8 cellular contexts compared by ENCODE assay signal in genomic region chr12:93677195-93678064, GRCh38. TPM values are rescaled to one million over a fixed set of nuclear protein-coding genes. Genes with fewer than 3 reads are reported as not detected.
DNase-seq lines count a peak whose midpoint lies in the region; ATAC-seq and TF ChIP-seq lines count a peak whose summit lies in the region.

TSS of gene CRADD (plus strand) at chr12:93677375.

- peaks cover 3% of the 10 kb centered on the region for H3K79me2 ChIP-seq in smooth muscle cell (ENCODE audit: low read depth)

- peak within 1 kb of the TSS; percentile 100 for H2AFZ ChIP-seq in smooth muscle cell (ENCODE audit: low read depth)

- H3K4me1 ChIP-seq in smooth muscle cell (ENCODE audit: low read depth), result peaks cover 14% of the 10 kb centered on the region

- H3K9me3 ChIP-seq in AG04450 (ENCODE audit: control insufficient read depth, insufficient read depth, low read length) (no peaks in the 10 kb centered on the region; the same call in 1 of the 2 replicates), smooth muscle cell (replicated peaks; ENCODE audit: low read depth) (no peaks in the 10 kb centered on the region)

- H3K4me3 Mint-ChIP-seq in WTC11, result peak within 1 kb of the TSS; percentile 93

- WGBS in smooth muscle cell (ENCODE audit: low lambda C conversion rate), result under 1% methylated on average over 41 of the region's 41 CpGs

- peak within 1 kb of the TSS; percentile 99 for H3K27ac ChIP-seq in AG04450 (ENCODE audit: low read depth, low read length)
- H3K27ac ChIP-seq in smooth muscle cell (ENCODE audit: low read depth), result peak within 1 kb of the TSS; percentile 95

- H4K20me1 ChIP-seq in smooth muscle cell (ENCODE audit: low read depth), result no peaks in the 10 kb centered on the region

- CTCF ChIA-PET in AG04450 (lab: Charles Lee), result interaction anchor here (0.7 kb wide), 1 partner anchor 10 kb away, joined by 3 read pairs; no protein-coding TSS in a partner anchor
- CTCF ChIA-PET in WTC11 (lab: Charles Lee), result interaction anchor here (0.6 to 1.8 kb wide), 5 partner anchors 65 to 425 kb away, joined by 3 to 8 read pairs (median 4); no protein-coding TSS in a partner anchor

- H3K27me3 ChIP-seq in AG04450 (ENCODE audit: control insufficient read depth, insufficient read depth, low read length) (no peaks in the 10 kb centered on the region), smooth muscle cell (ENCODE audit: low read depth) (no peaks in the 10 kb centered on the region)

- TF ChIP-seq CTCF in AG04450 (IDR thresholded peaks at IDR 0.05; ENCODE audit: low read depth, low read length) (no peak), WTC11 (IDR thresholded peaks at IDR 0.05) (no peak), cardiac fibroblast (IDR thresholded peaks at IDR 0.05; ENCODE audit: low read depth, low read length) (no peak), smooth muscle cell (IDR thresholded peaks at IDR 0.05; ENCODE audit: borderline replicate concordance, insufficient read depth, poor library complexity, severe bottlenecking) (no peak)

- H3K4me1 Mint-ChIP-seq in WTC11, result peaks cover 37% of the 10 kb centered on the region

- ATAC-seq in GM18907 (IDR thresholded peaks at IDR 0.05; ENCODE audit: unreplicated experiment) (peak; percentile 97), HG03159 (IDR thresholded peaks at IDR 0.05; ENCODE audit: unreplicated experiment) (peak; percentile 95), WTC11 (peak; percentile 90)

- H3K4me3 ChIP-seq in AG04450 (ENCODE audit: low read depth, low read length) (peak within 1 kb of the TSS; percentile 79), cardiac fibroblast (replicated peaks in 1 of 2; ENCODE audit: low read depth in 2 of 2, low read length in 2 of 2) (peak within 1 kb of the TSS; percentile 63 to 67), smooth muscle cell (peak within 1 kb of the TSS; percentile 79)

- H3K9me3 Mint-ChIP-seq in WTC11, result no peaks in the 10 kb centered on the region

- POLR2A ChIA-PET in AG04450 (lab: Yijun Ruan, JAX) (interaction anchor here (0.6 to 1.4 kb wide), 6 partner anchors 22 to 202 kb away, joined by 3 to 6 read pairs (median 4); partner anchors contain the start of gene SOCS2), WTC11 (lab: Charles Lee) (interaction anchor here (0.5 to 1.4 kb wide), 4 partner anchors 64 to 398 kb away, joined by 3 to 8 read pairs (median 4); partner anchors contain the start of gene SOCS2)

- H3K27ac Mint-ChIP-seq in WTC11, result peak within 1 kb of the TSS; percentile 99

- peak within 1 kb of the TSS; percentile 90 for H3K9ac ChIP-seq in smooth muscle cell (ENCODE audit: low read depth)

- H3K4me2 ChIP-seq in smooth muscle cell, result peak within 1 kb of the TSS; percentile 92

- H3K27me3 Mint-ChIP-seq in WTC11 (ENCODE audit: low read depth), result no peaks in the 10 kb centered on the region

- H3K36me3 Mint-ChIP-seq in WTC11, result peaks cover 7% of the 10 kb centered on the region; the same call in 1 of the 2 replicates

- H3K36me3 ChIP-seq in smooth muscle cell (ENCODE audit: low read depth), result no peaks in the 10 kb centered on the region

- DNase-seq in AG04450 (ENCODE audit: low read depth, low spot score), result peak; percentile 97
- DNase-seq in NCI-H2227 treated with DMSO at 0.1 percent for 48 hours (lab: John Stamatoyannopoulos, UW), result peak; percentile 99
- peak; percentile 74 for DNase-seq in WTC11 (ENCODE audit: low spot score)
- peak; percentile 99 for DNase-seq in cardiac fibroblast (ENCODE audit: low read depth in 2 of 2)
- peak; percentile 84 for DNase-seq in iPS-NIHi7 (ENCODE audit: extremely low spot score)
- DNase-seq in smooth muscle cell (lab: John Stamatoyannopoulos, UW; ENCODE audit: unreplicated experiment), result peak; percentile 36

- no peaks in the 10 kb centered on the region for H3F3A ChIP-seq in smooth muscle cell (ENCODE audit: low read depth)

TF ChIP-seq in WTC11, 78 proteins besides CTCF, POLR2A, EP300 and RAD21:
- TF ChIP-seq SP1 (CRISPR knock-in tag; conservative IDR thresholded peaks at IDR 0.05) (0 out of 2 replicates have a peak, but pooled peaks have one; percentile 36), CREM (CRISPR knock-in tag; IDR thresholded peaks at IDR 0.05) (peak; percentile 79; the same call in 1 of the 2 replicates), MYBL2 (CRISPR knock-in tag; IDR thresholded peaks at IDR 0.05) (peak; percentile 42; the same call in 1 of the 2 replicates), ZNF425 (CRISPR knock-in tag; conservative IDR thresholded peaks at IDR 0.05) (no peak), GABPB1 (CRISPR knock-in tag; IDR thresholded peaks at IDR 0.05) (peak; percentile 62), NR1H2 (CRISPR knock-in tag; IDR thresholded peaks at IDR 0.05) (no peak), FOXK1 (CRISPR knock-in tag; IDR thresholded peaks at IDR 0.05) (peak; percentile 95)
- TF ChIP-seq, protein P1, sequence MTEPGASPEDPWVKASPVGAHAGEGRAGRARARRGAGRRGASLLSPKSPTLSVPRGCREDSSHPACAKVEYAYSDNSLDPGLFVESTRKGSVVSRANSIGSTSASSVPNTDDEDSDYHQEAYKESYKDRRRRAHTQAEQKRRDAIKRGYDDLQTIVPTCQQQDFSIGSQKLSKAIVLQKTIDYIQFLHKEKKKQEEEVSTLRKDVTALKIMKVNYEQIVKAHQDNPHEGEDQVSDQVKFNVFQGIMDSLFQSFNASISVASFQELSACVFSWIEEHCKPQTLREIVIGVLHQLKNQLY (CRISPR knock-in tag; IDR thresholded peaks at IDR 0.05), result no peak
- TF ChIP-seq, protein P2, sequence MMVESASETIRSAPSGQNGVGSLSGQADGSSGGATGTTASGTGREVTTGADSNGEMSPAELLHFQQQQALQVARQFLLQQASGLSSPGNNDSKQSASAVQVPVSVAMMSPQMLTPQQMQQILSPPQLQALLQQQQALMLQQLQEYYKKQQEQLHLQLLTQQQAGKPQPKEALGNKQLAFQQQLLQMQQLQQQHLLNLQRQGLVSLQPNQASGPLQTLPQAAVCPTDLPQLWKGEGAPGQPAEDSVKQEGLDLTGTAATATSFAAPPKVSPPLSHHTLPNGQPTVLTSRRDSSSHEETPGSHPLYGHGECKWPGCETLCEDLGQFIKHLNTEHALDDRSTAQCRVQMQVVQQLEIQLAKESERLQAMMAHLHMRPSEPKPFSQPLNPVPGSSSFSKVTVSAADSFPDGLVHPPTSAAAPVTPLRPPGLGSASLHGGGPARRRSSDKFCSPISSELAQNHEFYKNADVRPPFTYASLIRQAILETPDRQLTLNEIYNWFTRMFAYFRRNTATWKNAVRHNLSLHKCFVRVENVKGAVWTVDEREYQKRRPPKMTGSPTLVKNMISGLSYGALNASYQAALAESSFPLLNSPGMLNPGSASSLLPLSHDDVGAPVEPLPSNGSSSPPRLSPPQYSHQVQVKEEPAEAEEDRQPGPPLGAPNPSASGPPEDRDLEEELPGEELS (CRISPR knock-in tag; IDR thresholded peaks at IDR 0.05), result no peak
- TF ChIP-seq, protein P3, sequence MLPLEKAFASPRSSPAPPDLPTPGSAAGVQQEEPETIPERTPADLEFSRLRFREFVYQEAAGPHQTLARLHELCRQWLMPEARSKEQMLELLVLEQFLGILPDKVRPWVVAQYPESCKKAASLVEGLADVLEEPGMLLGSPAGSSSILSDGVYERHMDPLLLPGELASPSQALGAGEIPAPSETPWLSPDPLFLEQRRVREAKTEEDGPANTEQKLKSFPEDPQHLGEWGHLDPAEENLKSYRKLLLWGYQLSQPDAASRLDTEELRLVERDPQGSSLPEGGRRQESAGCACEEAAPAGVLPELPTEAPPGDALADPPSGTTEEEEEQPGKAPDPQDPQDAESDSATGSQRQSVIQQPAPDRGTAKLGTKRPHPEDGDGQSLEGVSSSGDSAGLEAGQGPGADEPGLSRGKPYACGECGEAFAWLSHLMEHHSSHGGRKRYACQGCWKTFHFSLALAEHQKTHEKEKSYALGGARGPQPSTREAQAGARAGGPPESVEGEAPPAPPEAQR (CRISPR knock-in tag; IDR thresholded peaks at IDR 0.05), result no peak
- TF ChIP-seq, protein P4, sequence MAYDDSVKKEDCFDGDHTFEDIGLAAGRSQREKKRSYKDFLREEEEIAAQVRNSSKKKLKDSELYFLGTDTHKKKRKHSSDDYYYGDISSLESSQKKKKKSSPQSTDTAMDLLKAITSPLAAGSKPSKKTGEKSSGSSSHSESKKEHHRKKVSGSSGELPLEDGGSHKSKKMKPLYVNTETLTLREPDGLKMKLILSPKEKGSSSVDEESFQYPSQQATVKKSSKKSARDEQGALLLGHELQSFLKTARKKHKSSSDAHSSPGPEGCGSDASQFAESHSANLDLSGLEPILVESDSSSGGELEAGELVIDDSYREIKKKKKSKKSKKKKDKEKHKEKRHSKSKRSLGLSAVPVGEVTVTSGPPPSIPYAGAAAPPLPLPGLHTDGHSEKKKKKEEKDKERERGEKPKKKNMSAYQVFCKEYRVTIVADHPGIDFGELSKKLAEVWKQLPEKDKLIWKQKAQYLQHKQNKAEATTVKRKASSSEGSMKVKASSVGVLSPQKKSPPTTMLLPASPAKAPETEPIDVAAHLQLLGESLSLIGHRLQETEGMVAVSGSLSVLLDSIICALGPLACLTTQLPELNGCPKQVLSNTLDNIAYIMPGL (CRISPR knock-in tag; IDR thresholded peaks at IDR 0.05), result peak; percentile 55; the same call in 1 of the 2 replicates

RNA-seq across cellular contexts. Expression of gene CRADD, which starts in this region (rescaled TPM):
- polyA plus RNA-seq in AG04450 (2011; rRNA removed) (8.8 and 9.2 TPM in 2 replicates), smooth muscle cell (10.7 and 18.6 TPM in 2 replicates)
- 5.3 and 6.3 TPM in 2 replicates for polyA minus RNA-seq in AG04450 (2011; rRNA and poly(A)+ RNA removed)
- total RNA-seq in WTC11 (2021) (7.1 to 11.6 TPM (median 9.1 TPM) in 3 replicates), smooth muscle cell (16.8 and 28.6 TPM in 2 replicates)

Comparison
In these comparisons a context has a peak if more than half of its experiments do, and no peak if none do; other contexts are left out.
1. Peak in every context shown above with its lines: DNase-seq, ATAC-seq, H3K4me3 ChIP-seq and H3K27ac ChIP-seq.
2. DNase-seq: peak in every context shown above with its lines; median percentile 99 in NCI-H2227 treated with DMSO at 0.1 percent for 48 hours; 99 in cardiac fibroblast; 97 in AG04450; 84 in iPS-NIHi7; 74 in WTC11; 36 in smooth muscle cell.